In the genomic region with DNA sequence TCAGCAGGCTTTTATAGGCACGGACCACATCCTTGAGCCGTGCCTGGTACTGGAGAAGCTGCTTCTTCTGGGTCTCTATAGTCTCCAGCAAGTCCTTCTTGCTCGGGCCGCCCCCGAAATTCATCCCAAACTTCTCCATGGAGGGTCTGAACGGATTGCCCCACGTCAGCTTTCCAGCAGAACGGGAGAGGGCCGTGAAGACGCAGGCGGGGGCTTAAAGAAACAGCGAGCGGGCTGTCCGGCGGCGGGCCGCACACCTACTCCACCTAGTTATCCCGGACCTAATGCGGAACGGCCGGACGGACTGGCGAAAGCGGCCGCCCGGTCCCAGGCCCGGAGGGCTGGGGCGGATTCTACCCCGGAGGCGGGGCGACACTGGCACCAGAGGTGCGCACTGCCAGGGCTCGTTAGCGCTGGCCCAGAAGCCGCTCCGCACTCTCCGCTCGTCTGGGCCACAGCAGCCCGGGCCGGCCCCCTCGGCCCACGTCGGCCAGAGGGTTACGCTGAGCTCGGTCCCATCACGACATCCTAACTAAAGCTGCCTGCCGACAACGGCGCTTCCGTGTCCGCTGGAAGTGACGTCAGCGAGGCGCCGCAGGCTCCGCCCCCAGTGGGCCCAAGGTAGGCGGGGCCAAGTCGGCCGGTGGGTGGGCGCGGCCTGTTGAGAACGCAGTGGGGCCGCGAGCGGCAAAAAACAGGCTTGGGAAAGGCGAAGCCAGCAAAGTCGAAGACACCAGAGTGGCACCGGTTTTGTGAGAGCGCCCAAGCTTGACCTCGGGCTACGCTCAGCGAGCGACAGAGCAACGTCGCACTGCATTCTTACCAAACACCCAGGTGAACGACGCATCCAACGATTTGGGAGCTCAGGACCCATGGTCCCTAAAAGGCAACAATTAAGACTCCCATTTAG, we compare ENCODE assay signal across 1 cellular context.
TF ChIP-seq lines count a peak whose summit lies in the region.

A gene with protein sequence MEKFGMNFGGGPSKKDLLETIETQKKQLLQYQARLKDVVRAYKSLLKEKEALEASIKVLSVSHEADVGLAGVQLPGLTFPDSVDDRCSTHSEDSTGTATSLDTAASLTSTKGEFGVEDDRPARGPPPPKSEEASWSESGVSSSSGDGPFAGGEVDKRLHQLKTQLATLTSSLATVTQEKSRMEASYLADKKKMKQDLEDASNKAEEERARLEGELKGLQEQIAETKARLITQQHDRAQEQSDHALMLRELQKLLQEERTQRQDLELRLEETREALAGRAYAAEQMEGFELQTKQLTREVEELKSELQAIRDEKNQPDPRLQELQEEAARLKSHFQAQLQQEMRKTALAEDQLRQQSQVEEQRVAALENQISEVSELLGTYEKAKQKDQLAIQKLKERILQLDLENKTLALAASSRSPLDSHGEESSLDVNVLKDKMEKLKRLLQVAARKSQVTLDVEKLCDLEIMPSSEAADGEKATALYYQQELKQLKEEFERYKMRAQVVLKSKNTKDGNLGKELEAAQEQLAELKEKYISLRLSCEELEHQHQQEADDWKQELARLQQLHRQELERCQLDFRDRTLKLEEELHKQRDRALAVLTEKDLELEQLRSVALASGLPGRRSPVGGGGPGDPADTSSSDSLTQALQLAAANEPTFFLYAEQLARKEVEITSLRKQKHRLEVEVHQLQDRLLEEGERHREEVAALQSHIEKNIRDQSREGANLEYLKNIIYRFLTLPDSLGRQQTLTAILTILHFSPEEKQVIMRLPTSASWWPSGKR (minus strand): TSS at position 553 of the 910 bp plus-strand sequence. CDS start 414 bp downstream, at position 139.

TF ChIP-seq in GM12878, 131 proteins besides CTCF, POLR2A, EP300 and RAD21 (continued from another document):
- 0 out of 4 replicates have a peak, but pooled peaks of 1 of the 2 experiments have one; percentile 27 for TF ChIP-seq SRF (IDR thresholded peaks at IDR 0.05; ENCODE audit: low read depth in 2 of 2, low read length in 2 of 2)
